ENCODE assay signal across 1 cellular context in the genomic region with DNA sequence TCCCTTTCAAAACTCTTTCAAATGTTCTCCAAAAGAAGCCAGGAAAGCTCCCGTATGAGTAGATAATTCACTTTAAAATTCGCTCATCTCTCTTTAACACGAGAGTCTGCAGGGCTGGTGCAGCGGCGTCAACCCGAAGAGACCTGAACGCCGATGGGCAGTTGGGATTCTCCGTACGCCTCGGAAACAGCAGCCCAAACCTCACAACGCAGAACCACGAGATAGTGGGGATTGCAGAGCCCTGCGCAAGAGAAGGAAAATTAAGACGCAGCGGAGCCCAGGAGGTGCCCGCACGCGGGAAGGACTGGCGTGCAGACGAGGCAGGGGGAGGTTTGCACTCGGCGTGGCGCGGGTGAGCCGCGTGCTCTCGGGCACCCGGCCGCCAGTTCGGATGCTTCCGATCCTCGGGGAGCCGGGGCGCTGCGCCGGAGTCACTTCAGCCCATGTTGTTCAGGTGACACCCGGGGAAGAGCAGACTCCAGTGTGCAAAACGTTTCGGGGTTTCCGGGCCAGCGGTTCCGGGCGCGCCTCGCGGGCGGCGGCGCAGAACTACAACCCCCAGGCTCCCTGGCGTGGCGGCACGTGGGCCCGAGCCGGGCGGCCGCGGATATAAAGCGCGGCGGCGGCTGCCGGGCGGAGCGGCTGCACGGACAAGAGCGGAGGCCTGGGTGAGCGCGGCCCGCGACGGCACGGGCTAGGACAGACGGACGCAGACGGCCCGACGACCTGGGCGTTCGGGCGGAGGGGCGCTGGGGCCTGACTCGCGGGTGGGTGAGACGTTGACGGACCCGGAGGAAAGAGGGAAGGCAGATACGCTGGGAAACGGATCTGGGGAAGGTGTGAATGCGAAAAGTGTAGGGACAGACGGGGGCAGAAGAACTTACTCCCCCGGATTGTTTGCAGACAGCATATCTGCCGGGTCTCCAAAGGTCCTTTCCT.
TF ChIP-seq lines count a peak whose summit lies in the region.

A gene with protein sequence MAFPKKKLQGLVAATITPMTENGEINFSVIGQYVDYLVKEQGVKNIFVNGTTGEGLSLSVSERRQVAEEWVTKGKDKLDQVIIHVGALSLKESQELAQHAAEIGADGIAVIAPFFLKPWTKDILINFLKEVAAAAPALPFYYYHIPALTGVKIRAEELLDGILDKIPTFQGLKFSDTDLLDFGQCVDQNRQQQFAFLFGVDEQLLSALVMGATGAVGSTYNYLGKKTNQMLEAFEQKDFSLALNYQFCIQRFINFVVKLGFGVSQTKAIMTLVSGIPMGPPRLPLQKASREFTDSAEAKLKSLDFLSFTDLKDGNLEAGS (plus strand): TSS at position 636 of the 939 bp plus-strand sequence. CDS start 4,599 bp downstream, outside the sequence.

TF ChIP-seq in HepG2, 621 proteins besides CTCF, POLR2A, EP300 and RAD21 (continued from another document and continues in another):
- TF ChIP-seq, protein P1, sequence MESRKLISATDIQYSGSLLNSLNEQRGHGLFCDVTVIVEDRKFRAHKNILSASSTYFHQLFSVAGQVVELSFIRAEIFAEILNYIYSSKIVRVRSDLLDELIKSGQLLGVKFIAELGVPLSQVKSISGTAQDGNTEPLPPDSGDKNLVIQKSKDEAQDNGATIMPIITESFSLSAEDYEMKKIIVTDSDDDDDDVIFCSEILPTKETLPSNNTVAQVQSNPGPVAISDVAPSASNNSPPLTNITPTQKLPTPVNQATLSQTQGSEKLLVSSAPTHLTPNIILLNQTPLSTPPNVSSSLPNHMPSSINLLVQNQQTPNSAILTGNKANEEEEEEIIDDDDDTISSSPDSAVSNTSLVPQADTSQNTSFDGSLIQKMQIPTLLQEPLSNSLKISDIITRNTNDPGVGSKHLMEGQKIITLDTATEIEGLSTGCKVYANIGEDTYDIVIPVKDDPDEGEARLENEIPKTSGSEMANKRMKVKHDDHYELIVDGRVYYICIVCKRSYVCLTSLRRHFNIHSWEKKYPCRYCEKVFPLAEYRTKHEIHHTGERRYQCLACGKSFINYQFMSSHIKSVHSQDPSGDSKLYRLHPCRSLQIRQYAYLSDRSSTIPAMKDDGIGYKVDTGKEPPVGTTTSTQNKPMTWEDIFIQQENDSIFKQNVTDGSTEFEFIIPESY (CRISPR knock-in tag; IDR thresholded peaks at IDR 0.05), result no peak
- no peak for TF ChIP-seq HDAC2 (CRISPR knock-in tag; IDR thresholded peaks at IDR 0.05)
- no peak for TF ChIP-seq CREM (IDR thresholded peaks at IDR 0.05)
- TF ChIP-seq CREM (CRISPR knock-in tag; IDR thresholded peaks at IDR 0.05), result no peak
- TF ChIP-seq ZNF343 (CRISPR knock-in tag; IDR thresholded peaks at IDR 0.05), result no peak
- no peak for TF ChIP-seq NCOA2 (CRISPR knock-in tag; IDR thresholded peaks at IDR 0.05)
- TF ChIP-seq, protein P2, sequence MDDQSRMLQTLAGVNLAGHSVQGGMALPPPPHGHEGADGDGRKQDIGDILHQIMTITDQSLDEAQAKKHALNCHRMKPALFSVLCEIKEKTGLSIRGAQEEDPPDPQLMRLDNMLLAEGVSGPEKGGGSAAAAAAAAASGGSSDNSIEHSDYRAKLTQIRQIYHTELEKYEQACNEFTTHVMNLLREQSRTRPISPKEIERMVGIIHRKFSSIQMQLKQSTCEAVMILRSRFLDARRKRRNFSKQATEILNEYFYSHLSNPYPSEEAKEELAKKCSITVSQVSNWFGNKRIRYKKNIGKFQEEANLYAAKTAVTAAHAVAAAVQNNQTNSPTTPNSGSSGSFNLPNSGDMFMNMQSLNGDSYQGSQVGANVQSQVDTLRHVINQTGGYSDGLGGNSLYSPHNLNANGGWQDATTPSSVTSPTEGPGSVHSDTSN (CRISPR knock-in tag; IDR thresholded peaks at IDR 0.05; ENCODE audit: borderline replicate concordance), result no peak
- no peak for TF ChIP-seq FOXO1 (CRISPR knock-in tag; IDR thresholded peaks at IDR 0.05)
- no peak for TF ChIP-seq MAF1 (CRISPR knock-in tag; IDR thresholded peaks at IDR 0.05; ENCODE audit: borderline replicate concordance)
- TF ChIP-seq, protein P3, sequence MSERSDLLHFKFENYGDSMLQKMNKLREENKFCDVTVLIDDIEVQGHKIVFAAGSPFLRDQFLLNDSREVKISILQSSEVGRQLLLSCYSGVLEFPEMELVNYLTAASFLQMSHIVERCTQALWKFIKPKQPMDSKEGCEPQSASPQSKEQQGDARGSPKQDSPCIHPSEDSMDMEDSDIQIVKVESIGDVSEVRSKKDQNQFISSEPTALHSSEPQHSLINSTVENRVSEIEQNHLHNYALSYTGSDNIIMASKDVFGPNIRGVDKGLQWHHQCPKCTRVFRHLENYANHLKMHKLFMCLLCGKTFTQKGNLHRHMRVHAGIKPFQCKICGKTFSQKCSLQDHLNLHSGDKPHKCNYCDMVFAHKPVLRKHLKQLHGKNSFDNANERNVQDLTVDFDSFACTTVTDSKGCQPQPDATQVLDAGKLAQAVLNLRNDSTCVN (CRISPR knock-in tag; IDR thresholded peaks at IDR 0.05; ENCODE audit: borderline replicate concordance), result no peak
- TF ChIP-seq SP5 (CRISPR knock-in tag; IDR thresholded peaks at IDR 0.05; ENCODE audit: borderline replicate concordance, low read depth), result no peak
- TF ChIP-seq ZNF138 (CRISPR knock-in tag; IDR thresholded peaks at IDR 0.05; ENCODE audit: low read depth), result no peak
- no peak for TF ChIP-seq STAG1 (CRISPR knock-in tag; IDR thresholded peaks at IDR 0.05)
- TF ChIP-seq ZNF292 (CRISPR knock-in tag; IDR thresholded peaks at IDR 0.05; ENCODE audit: borderline replicate concordance, low read depth), result no peak
- TF ChIP-seq ZBTB7B (CRISPR knock-in tag; IDR thresholded peaks at IDR 0.05), result no peak
- TF ChIP-seq, protein P4, sequence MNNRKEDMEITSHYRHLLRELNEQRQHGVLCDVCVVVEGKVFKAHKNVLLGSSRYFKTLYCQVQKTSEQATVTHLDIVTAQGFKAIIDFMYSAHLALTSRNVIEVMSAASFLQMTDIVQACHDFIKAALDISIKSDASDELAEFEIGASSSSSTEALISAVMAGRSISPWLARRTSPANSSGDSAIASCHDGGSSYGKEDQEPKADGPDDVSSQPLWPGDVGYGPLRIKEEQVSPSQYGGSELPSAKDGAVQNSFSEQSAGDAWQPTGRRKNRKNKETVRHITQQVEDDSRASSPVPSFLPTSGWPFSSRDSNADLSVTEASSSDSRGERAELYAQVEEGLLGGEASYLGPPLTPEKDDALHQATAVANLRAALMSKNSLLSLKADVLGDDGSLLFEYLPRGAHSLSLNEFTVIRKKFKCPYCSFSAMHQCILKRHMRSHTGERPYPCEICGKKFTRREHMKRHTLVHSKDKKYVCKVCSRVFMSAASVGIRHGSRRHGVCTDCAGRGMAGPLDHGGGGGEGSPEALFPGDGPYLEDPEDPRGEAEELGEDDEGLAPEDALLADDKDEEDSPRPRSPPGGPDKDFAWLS (CRISPR knock-in tag; IDR thresholded peaks at IDR 0.05; ENCODE audit: borderline replicate concordance), result no peak
- TF ChIP-seq, protein P5, sequence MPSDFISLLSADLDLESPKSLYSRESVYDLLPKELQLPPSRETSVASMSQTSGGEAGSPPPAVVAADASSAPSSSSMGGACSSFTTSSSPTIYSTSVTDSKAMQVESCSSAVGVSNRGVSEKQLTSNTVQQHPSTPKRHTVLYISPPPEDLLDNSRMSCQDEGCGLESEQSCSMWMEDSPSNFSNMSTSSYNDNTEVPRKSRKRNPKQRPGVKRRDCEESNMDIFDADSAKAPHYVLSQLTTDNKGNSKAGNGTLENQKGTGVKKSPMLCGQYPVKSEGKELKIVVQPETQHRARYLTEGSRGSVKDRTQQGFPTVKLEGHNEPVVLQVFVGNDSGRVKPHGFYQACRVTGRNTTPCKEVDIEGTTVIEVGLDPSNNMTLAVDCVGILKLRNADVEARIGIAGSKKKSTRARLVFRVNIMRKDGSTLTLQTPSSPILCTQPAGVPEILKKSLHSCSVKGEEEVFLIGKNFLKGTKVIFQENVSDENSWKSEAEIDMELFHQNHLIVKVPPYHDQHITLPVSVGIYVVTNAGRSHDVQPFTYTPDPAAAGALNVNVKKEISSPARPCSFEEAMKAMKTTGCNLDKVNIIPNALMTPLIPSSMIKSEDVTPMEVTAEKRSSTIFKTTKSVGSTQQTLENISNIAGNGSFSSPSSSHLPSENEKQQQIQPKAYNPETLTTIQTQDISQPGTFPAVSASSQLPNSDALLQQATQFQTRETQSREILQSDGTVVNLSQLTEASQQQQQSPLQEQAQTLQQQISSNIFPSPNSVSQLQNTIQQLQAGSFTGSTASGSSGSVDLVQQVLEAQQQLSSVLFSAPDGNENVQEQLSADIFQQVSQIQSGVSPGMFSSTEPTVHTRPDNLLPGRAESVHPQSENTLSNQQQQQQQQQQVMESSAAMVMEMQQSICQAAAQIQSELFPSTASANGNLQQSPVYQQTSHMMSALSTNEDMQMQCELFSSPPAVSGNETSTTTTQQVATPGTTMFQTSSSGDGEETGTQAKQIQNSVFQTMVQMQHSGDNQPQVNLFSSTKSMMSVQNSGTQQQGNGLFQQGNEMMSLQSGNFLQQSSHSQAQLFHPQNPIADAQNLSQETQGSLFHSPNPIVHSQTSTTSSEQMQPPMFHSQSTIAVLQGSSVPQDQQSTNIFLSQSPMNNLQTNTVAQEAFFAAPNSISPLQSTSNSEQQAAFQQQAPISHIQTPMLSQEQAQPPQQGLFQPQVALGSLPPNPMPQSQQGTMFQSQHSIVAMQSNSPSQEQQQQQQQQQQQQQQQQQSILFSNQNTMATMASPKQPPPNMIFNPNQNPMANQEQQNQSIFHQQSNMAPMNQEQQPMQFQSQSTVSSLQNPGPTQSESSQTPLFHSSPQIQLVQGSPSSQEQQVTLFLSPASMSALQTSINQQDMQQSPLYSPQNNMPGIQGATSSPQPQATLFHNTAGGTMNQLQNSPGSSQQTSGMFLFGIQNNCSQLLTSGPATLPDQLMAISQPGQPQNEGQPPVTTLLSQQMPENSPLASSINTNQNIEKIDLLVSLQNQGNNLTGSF (CRISPR knock-in tag; IDR thresholded peaks at IDR 0.05), result peak; percentile 68; the same call in 1 of the 2 replicates
- TF ChIP-seq, protein P6, sequence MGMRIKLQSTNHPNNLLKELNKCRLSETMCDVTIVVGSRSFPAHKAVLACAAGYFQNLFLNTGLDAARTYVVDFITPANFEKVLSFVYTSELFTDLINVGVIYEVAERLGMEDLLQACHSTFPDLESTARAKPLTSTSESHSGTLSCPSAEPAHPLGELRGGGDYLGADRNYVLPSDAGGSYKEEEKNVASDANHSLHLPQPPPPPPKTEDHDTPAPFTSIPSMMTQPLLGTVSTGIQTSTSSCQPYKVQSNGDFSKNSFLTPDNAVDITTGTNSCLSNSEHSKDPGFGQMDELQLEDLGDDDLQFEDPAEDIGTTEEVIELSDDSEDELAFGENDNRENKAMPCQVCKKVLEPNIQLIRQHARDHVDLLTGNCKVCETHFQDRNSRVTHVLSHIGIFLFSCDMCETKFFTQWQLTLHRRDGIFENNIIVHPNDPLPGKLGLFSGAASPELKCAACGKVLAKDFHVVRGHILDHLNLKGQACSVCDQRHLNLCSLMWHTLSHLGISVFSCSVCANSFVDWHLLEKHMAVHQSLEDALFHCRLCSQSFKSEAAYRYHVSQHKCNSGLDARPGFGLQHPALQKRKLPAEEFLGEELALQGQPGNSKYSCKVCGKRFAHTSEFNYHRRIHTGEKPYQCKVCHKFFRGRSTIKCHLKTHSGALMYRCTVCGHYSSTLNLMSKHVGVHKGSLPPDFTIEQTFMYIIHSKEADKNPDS (CRISPR knock-in tag; IDR thresholded peaks at IDR 0.05), result no peak
- TF ChIP-seq DR1 (CRISPR knock-in tag; IDR thresholded peaks at IDR 0.05), result peak; percentile 85
- TF ChIP-seq KLF11 (CRISPR knock-in tag; IDR thresholded peaks at IDR 0.05), result no peak
- TF ChIP-seq ARNTL (CRISPR knock-in tag; IDR thresholded peaks at IDR 0.05), result no peak
- TF ChIP-seq POGZ (CRISPR knock-in tag; IDR thresholded peaks at IDR 0.05), result no peak
- TF ChIP-seq ZNF12 (CRISPR knock-in tag; IDR thresholded peaks at IDR 0.05), result no peak
- TF ChIP-seq ZMAT3 (CRISPR knock-in tag; conservative IDR thresholded peaks at IDR 0.05), result no peak
- TF ChIP-seq TEAD2 (CRISPR knock-in tag; IDR thresholded peaks at IDR 0.05), result no peak
- TF ChIP-seq ZFYVE20 (CRISPR knock-in tag; IDR thresholded peaks at IDR 0.05; ENCODE audit: borderline replicate concordance, low read depth), result no peak
- TF ChIP-seq, protein P7, sequence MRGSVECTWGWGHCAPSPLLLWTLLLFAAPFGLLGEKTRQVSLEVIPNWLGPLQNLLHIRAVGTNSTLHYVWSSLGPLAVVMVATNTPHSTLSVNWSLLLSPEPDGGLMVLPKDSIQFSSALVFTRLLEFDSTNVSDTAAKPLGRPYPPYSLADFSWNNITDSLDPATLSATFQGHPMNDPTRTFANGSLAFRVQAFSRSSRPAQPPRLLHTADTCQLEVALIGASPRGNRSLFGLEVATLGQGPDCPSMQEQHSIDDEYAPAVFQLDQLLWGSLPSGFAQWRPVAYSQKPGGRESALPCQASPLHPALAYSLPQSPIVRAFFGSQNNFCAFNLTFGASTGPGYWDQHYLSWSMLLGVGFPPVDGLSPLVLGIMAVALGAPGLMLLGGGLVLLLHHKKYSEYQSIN (CRISPR knock-in tag; IDR thresholded peaks at IDR 0.05; ENCODE audit: borderline replicate concordance), result no peak
- no peak for TF ChIP-seq ZFP62 (CRISPR knock-in tag; IDR thresholded peaks at IDR 0.05)
- TF ChIP-seq TBX2 (CRISPR knock-in tag; IDR thresholded peaks at IDR 0.05; ENCODE audit: borderline replicate concordance), result no peak; the same call in 1 of the 2 replicates
- TF ChIP-seq, protein P8, sequence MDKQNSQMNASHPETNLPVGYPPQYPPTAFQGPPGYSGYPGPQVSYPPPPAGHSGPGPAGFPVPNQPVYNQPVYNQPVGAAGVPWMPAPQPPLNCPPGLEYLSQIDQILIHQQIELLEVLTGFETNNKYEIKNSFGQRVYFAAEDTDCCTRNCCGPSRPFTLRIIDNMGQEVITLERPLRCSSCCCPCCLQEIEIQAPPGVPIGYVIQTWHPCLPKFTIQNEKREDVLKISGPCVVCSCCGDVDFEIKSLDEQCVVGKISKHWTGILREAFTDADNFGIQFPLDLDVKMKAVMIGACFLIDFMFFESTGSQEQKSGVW (CRISPR knock-in tag; IDR thresholded peaks at IDR 0.05; ENCODE audit: borderline replicate concordance), result no peak
- peak; percentile 55; the same call in 1 of the 2 replicates for TF ChIP-seq ZMYM4 (CRISPR knock-in tag; IDR thresholded peaks at IDR 0.05)
- TF ChIP-seq, protein P9, sequence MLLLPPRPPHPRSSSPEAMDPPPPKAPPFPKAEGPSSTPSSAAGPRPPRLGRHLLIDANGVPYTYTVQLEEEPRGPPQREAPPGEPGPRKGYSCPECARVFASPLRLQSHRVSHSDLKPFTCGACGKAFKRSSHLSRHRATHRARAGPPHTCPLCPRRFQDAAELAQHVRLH (CRISPR knock-in tag; IDR thresholded peaks at IDR 0.05; ENCODE audit: borderline replicate concordance, low read depth), result no peak
- TF ChIP-seq THAP11 (CRISPR knock-in tag; IDR thresholded peaks at IDR 0.05), result peak; percentile 97
- TF ChIP-seq, protein P10, sequence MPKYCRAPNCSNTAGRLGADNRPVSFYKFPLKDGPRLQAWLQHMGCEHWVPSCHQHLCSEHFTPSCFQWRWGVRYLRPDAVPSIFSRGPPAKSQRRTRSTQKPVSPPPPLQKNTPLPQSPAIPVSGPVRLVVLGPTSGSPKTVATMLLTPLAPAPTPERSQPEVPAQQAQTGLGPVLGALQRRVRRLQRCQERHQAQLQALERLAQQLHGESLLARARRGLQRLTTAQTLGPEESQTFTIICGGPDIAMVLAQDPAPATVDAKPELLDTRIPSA (CRISPR knock-in tag; IDR thresholded peaks at IDR 0.05; ENCODE audit: borderline replicate concordance), result no peak
- TF ChIP-seq ZFP37 (CRISPR knock-in tag; IDR thresholded peaks at IDR 0.05; ENCODE audit: borderline replicate concordance), result no peak
- no peak for TF ChIP-seq ZMYM2 (CRISPR knock-in tag; IDR thresholded peaks at IDR 0.05)
- TF ChIP-seq ZFP90 (CRISPR knock-in tag; IDR thresholded peaks at IDR 0.05; ENCODE audit: borderline replicate concordance), result peak; percentile 54; the same call in 1 of the 2 replicates
- TF ChIP-seq RXRB (CRISPR knock-in tag; IDR thresholded peaks at IDR 0.05; ENCODE audit: borderline replicate concordance), result no peak
